In the genomic region with DNA sequence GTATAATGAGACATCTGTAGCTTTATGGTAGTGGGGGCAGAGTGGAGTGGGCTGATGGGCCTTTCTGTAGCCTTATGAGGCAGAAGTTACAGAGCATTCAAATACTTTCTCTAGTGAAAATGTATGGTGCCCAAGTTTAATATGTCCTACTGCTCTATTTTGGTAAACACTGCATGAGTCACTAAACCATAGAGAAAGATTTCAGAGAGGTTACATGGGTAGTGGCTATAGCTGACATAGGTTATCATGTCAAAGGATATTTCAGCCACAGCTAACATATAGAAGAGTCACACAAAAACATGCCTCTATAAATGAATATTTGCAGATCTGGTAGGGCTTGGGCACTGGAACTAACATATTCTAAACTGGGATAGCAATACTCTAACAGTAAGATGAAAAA, we compare ENCODE assay signal across 29 cellular contexts.
"Had no signal": no experiment of that assay in that cellular context is flagged by ENCODE, and none has a peak within 500 bp of the region (broad histone marks: within the 10 kb centered on the region; RNA-seq: fewer than 3 reads in every experiment).

No MANE protein-coding gene starts in this region.

- H3K36me3 Mint-ChIP-seq: activated CD4-positive, alpha-beta memory T cell treated with anti-CD3 and anti-CD28 coated beads for 36 hours; activated naive CD4-positive, alpha-beta T cell treated with anti-CD3 and anti-CD28 coated beads, Interleukin-2, amount 10 ng/mL, durations not matched to agents 7 days and 5 days had no signal

- H3K4me1 ChIP-seq: esophagus squamous epithelium, gastroesophageal sphincter had no signal

- ATAC-seq: activated CD4-positive, alpha-beta T cell treated with anti-CD3 and anti-CD28 coated beads for 36 hours; activated CD8-positive, alpha-beta memory T cell treated with anti-CD3 and anti-CD28 coated beads, Interleukin-2, amount 10 ng/mL, durations not matched to agents 7 days and 5 days; activated CD8-positive, alpha-beta T cell treated with anti-CD3 and anti-CD28 coated beads, Interleukin-2, amount 10 ng/mL, durations not matched to agents 7 days and 5 days; gastroesophageal sphincter; heart right ventricle had no signal

- H3K27ac Mint-ChIP-seq: activated CD4-positive, alpha-beta memory T cell treated with anti-CD3 and anti-CD28 coated beads for 36 hours; activated CD4-positive, alpha-beta T cell treated with anti-CD3 and anti-CD28 coated beads for 36 hours; activated CD4-positive, alpha-beta T cell treated with anti-CD3 and anti-CD28 coated beads, Interleukin-2, amount 10 ng/mL, durations not matched to agents 24 days and 14 days; activated CD8-positive, alpha-beta memory T cell treated with anti-CD3 and anti-CD28 coated beads, Interleukin-2, amount 10 ng/mL, durations not matched to agents 7 days and 5 days; activated CD8-positive, alpha-beta T cell treated with anti-CD3 and anti-CD28 coated beads, Interleukin-2, amount 10 ng/mL, durations not matched to agents 7 days and 5 days; activated naive CD4-positive, alpha-beta T cell treated with anti-CD3 and anti-CD28 coated beads, Interleukin-2, amount 10 ng/mL, durations not matched to agents 7 days and 5 days; activated naive CD8-positive, alpha-beta T cell; activated T-helper 2 cell treated with anti-CD3 and anti-CD28 coated beads, Interferon-gamma antibody, Interleukin-2, Interleukin-4, amounts not matched to agents 10 μg/mL and 5 μg/mL and 100 μg/mL, durations not matched to agents 14 hours and 24 hours and 36 hours had no signal

- H3K27me3 ChIP-seq: cardiac muscle cell, colonic mucosa, esophagus squamous epithelium, gastroesophageal sphincter, heart right ventricle had no signal

- DNase-seq: activated CD4-positive, alpha-beta memory T cell treated with anti-CD3 and anti-CD28 coated beads for 36 hours; activated CD4-positive, alpha-beta T cell treated with anti-CD3 and anti-CD28 coated beads for 36 hours; activated CD4-positive, alpha-beta T cell treated with anti-CD3 and anti-CD28 coated beads, Interleukin-2, amount 10 ng/mL, durations not matched to agents 24 days and 14 days; activated CD4-positive, CD25-positive, alpha-beta regulatory T cell; activated CD4-positive, CD25-positive, alpha-beta regulatory T cell treated with anti-CD3 and anti-CD28 coated beads, Interleukin-2, amount 50 U/mL, for 72 hours; activated CD8-positive, alpha-beta memory T cell treated with anti-CD3 and anti-CD28 coated beads, Interleukin-2, amount 10 ng/mL, durations not matched to agents 7 days and 5 days; activated CD8-positive, alpha-beta memory T cell treated with anti-CD3 and anti-CD28 coated beads, Interleukin-2, amount 50 U/mL, for 4 hours; activated CD8-positive, alpha-beta T cell treated with anti-CD3 and anti-CD28 coated beads, Interleukin-2, amount 10 ng/mL, durations not matched to agents 7 days and 5 days; activated effector memory CD4-positive, alpha-beta T cell treated with anti-CD3 and anti-CD28 coated beads, Interleukin-2, amount 50 U/mL, for 16 hours; activated naive CD4-positive, alpha-beta T cell treated with anti-CD3 and anti-CD28 coated beads, Interleukin-2, amount 10 ng/mL, durations not matched to agents 7 days and 5 days; activated T-cell treated with anti-CD3 and anti-CD28 coated beads, Interleukin-2, amount 50 U/mL, for 1 hour; amniotic stem cell; anterior cingulate cortex; central memory CD4-positive, alpha-beta T cell; cerebellar nuclear complex; colonic mucosa; effector CD8-positive, alpha-beta T cell; esophagus squamous epithelium; foreskin melanocyte; heart right ventricle; T-helper 2 cell had no signal

- H3K4me3 ChIP-seq: cardiac muscle cell, colonic mucosa, esophagus squamous epithelium, gastroesophageal sphincter, heart right ventricle had no signal

- H3K4me3 Mint-ChIP-seq: activated CD4-positive, alpha-beta memory T cell treated with anti-CD3 and anti-CD28 coated beads for 36 hours; activated CD4-positive, alpha-beta T cell treated with anti-CD3 and anti-CD28 coated beads for 36 hours; activated CD4-positive, alpha-beta T cell treated with anti-CD3 and anti-CD28 coated beads, Interleukin-2, amount 10 ng/mL, durations not matched to agents 24 days and 14 days; activated CD8-positive, alpha-beta memory T cell treated with anti-CD3 and anti-CD28 coated beads, Interleukin-2, amount 10 ng/mL, durations not matched to agents 7 days and 5 days; activated CD8-positive, alpha-beta T cell treated with anti-CD3 and anti-CD28 coated beads, Interleukin-2, amount 10 ng/mL, durations not matched to agents 7 days and 5 days; activated naive CD4-positive, alpha-beta T cell treated with anti-CD3 and anti-CD28 coated beads, Interleukin-2, amount 10 ng/mL, durations not matched to agents 7 days and 5 days; activated naive CD8-positive, alpha-beta T cell had no signal

- H3K36me3 ChIP-seq: cardiac muscle cell, colonic mucosa, esophagus squamous epithelium, gastroesophageal sphincter, heart right ventricle had no signal

- FAIRE-seq: astrocyte, endometrium, endothelial cell of umbilical vein had no signal

- H3K27me3 Mint-ChIP-seq: activated CD4-positive, alpha-beta memory T cell treated with anti-CD3 and anti-CD28 coated beads for 36 hours; activated CD4-positive, alpha-beta T cell treated with anti-CD3 and anti-CD28 coated beads for 36 hours; activated CD4-positive, alpha-beta T cell treated with anti-CD3 and anti-CD28 coated beads, Interleukin-2, amount 10 ng/mL, durations not matched to agents 24 days and 14 days; activated CD8-positive, alpha-beta memory T cell treated with anti-CD3 and anti-CD28 coated beads, Interleukin-2, amount 10 ng/mL, durations not matched to agents 7 days and 5 days; activated naive CD4-positive, alpha-beta T cell treated with anti-CD3 and anti-CD28 coated beads, Interleukin-2, amount 10 ng/mL, durations not matched to agents 7 days and 5 days; activated naive CD8-positive, alpha-beta T cell had no signal

- H3K9me3 ChIP-seq: colonic mucosa, esophagus squamous epithelium, gastroesophageal sphincter had no signal

- H3K27ac ChIP-seq: cardiac muscle cell, colonic mucosa, epithelial cell of prostate, esophagus squamous epithelium, gastroesophageal sphincter, heart right ventricle had no signal
